ENCODE assay signal across 10 cellular contexts in the genomic region with DNA sequence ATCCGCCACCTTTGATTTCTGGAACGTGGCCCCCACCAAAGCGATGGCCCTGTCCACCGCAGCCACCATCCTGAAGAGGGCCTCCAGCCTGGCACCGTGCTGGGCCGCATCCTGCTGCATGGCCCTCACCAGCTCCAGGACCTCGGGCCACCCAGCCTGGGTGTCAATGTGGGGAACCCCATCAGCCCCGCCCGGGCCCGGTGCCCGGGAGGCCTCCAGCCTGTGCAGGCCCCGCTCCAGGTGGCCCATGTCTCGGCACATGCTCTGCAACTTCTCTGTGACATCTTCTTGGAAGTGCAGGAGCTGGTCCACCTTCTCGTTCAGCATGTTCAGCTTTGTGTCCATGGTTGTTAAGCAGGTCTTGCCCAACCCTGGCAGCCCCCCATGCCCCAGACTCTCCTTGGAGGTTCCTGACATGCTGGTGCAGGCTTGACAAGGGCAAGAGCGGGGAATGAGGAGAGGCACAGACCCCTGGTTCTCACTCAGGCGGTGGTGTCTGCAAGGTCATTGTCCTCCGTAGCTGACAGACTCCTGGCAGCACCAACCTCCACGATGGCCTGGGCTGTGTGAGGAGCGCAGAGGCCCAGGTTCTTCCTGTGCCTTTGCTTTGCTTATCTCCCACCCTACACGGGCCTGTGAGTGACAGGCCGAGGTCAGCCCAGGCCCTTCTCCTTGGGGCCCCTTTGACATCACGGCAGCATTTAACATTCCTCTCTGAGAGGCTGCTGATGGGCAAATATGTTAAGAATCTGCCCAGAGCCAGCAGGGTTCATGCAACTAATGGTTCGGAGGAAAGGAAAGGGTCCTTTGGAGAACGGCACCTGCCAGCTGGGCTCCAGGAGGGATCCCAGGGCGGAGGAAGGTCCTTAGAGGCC. TPM values are rescaled to one million over a fixed set of nuclear protein-coding genes. Genes with fewer than 3 reads are reported as not detected.
DNase-seq lines count a peak whose midpoint lies in the region; ATAC-seq and TF ChIP-seq lines count a peak whose summit lies in the region.
"Had no signal": no experiment of that assay in that cellular context is flagged by ENCODE, and none has a peak within 500 bp of the region (broad histone marks: within the 10 kb centered on the region; RNA-seq: fewer than 3 reads in every experiment).

MYLK3 (minus strand) TSS at position 568 of the 875 bp plus-strand sequence; CDS start at position 417, 151 bp downstream.

- 0 out of 2 replicates have a peak, but pooled peaks cover 5% of the 10 kb centered on the region for H3F3A ChIP-seq in DOHH2 (ENCODE audit: control insufficient read depth, insufficient read depth)

- H3K4me3 ChIP-seq in DOHH2 (ENCODE audit: low read length) = no peak within 1 kb of the TSS
- H3K4me3 ChIP-seq in SJCRH30 = no peak within 1 kb of the TSS
- H3K4me3 ChIP-seq in left ventricle myocardium inferior = peak within 1 kb of the TSS; percentile 72

- DNase-seq in SJCRH30 = no peak
- DNase-seq in left ventricle myocardium inferior = peak; percentile 79
- no peak for DNase-seq in osteocyte (ENCODE audit: extremely low spot score, unreplicated experiment)
- DNase-seq in NCI-H2227 (lab: John Stamatoyannopoulos, UW; ENCODE audit: unreplicated experiment) = no peak
- no peak for DNase-seq in hepatic stellate cell (ENCODE audit: low spot score)
- DNase-seq: GF-D8, left colon had no signal

- no peaks in the 10 kb centered on the region for H3K79me2 ChIP-seq in DOHH2 (ENCODE audit: control insufficient read depth, low read length)

- H3K9me3 Mint-ChIP-seq in osteocyte (ENCODE audit: unreplicated experiment) = no peaks in the 10 kb centered on the region

- peak within 1 kb of the TSS; percentile 32 for H3K27ac Mint-ChIP-seq in osteocyte (ENCODE audit: unreplicated experiment)

- no peaks in the 10 kb centered on the region for H3K36me3 Mint-ChIP-seq in osteocyte (ENCODE audit: unreplicated experiment)

- H3K36me3 ChIP-seq in DOHH2 (ENCODE audit: control insufficient read depth, low read length) (no peaks in the 10 kb centered on the region), SJCRH30 (no peaks in the 10 kb centered on the region), left ventricle myocardium inferior (no peaks in the 10 kb centered on the region)

- H3K9me2 ChIP-seq in DOHH2 (replicated peaks; ENCODE audit: control insufficient read depth, low read length) = no peaks in the 10 kb centered on the region

- ATAC-seq in HG02973 (IDR thresholded peaks at IDR 0.05; ENCODE audit: unreplicated experiment) (no peak), HG03442 (IDR thresholded peaks at IDR 0.05; ENCODE audit: unreplicated experiment) (no peak)
- ATAC-seq: left colon had no signal

- H3K27me3 Mint-ChIP-seq in osteocyte (ENCODE audit: unreplicated experiment) = no peaks in the 10 kb centered on the region

- H3K4me1 ChIP-seq in DOHH2 (ENCODE audit: control insufficient read depth, low read length) (peaks cover 32% of the 10 kb centered on the region), SJCRH30 (peaks cover 29% of the 10 kb centered on the region), left ventricle myocardium inferior (peaks cover 53% of the 10 kb centered on the region)

- H3K4me3 Mint-ChIP-seq in osteocyte (ENCODE audit: unreplicated experiment) = no peak within 1 kb of the TSS

- H3K27ac ChIP-seq in DOHH2 (ENCODE audit: low read depth, low read length) (peak within 1 kb of the TSS; percentile 1; the same call in 1 of the 2 replicates), SJCRH30 (peak within 1 kb of the TSS; percentile 7; the same call in 1 of the 2 replicates), left ventricle myocardium inferior (replicated peaks) (peak within 1 kb of the TSS; percentile 96)

- H3K4me2 ChIP-seq in DOHH2 (ENCODE audit: low read length) = peak within 1 kb of the TSS; percentile 18

- no peaks in the 10 kb centered on the region for H3K9me3 ChIP-seq in DOHH2 (ENCODE audit: control insufficient read depth, insufficient read depth, low read length)
- H3K9me3 ChIP-seq in SJCRH30 (replicated peaks) = no peaks in the 10 kb centered on the region
- no peaks in the 10 kb centered on the region for H3K9me3 ChIP-seq in left ventricle myocardium inferior (replicated peaks)

- H3K27me3 ChIP-seq in DOHH2 (ENCODE audit: control insufficient read depth, low read length) (no peaks in the 10 kb centered on the region), SJCRH30 (no peaks in the 10 kb centered on the region), left ventricle myocardium inferior (ENCODE audit: low read depth) (peaks cover 3% of the 10 kb centered on the region)

- TF ChIP-seq CTCF in DOHH2 (IDR thresholded peaks at IDR 0.05; ENCODE audit: low read depth, low read length, poor library complexity, severe bottlenecking) (no peak), left ventricle myocardium inferior (IDR thresholded peaks at IDR 0.05; ENCODE audit: borderline replicate concordance) (no peak), osteocyte (IDR thresholded peaks at IDR 0.05) (no peak)

- H4K20me1 ChIP-seq in DOHH2 (ENCODE audit: control insufficient read depth, insufficient read depth, low read depth, low read length) = no peaks in the 10 kb centered on the region

- intact Hi-C loops in left ventricle myocardium inferior (cut with micrococcal nuclease) = no loop called here

- peaks cover 37% of the 10 kb centered on the region for H3K4me1 Mint-ChIP-seq in osteocyte (ENCODE audit: unreplicated experiment)

RNA-seq across cellular contexts. Expression of gene MYLK3, which starts in this region (rescaled TPM):
- total RNA-seq in SJCRH30 (2014; rRNA removed; shearing (Covaris generic)) = 0.25 and 0.26 TPM in 2 replicates
- total RNA-seq in left ventricle myocardium inferior (256 TPM), osteocyte (0.24 and 0.42 TPM in 2 replicates)

Comparison
In these comparisons a context has a peak if more than half of its experiments do, and no peak if none do; other contexts are left out.
1. RNA of gene MYLK3 (total RNA-seq): 256 TPM in left ventricle myocardium inferior (single experiment); 0.25 to 0.26 TPM in SJCRH30 and 0.24 to 0.42 TPM in osteocyte; every median in the first group is over 100 times any median in the second.
2. H3K27ac ChIP-seq: peak in every context shown above with its lines; median percentile 96 in left ventricle myocardium inferior; 7 in SJCRH30; 1 in DOHH2.